Comparison of ENCODE assay signal across 15 cellular contexts in the genomic region with DNA sequence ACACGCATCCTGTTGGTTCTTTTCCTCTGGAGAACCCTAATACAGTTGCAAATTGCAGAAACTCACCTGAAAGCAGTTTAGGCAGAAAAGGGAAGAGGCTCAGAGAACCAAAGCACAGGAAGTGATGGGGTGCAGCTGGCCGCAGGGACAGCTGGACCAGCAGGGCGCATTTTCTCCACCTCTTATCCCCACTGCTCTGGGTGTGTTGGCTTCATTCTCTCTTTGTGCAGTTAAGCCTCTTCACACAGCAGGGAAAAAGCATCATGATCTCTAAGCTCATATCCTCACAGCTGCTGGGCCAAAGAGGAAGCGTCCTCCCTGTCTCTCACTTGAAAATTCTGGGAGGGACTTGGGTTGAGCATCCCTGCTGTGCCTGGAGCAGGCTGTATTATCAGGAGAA. TPM values are rescaled to one million over a fixed set of nuclear protein-coding genes. Genes with fewer than 3 reads are reported as not detected.
DNase-seq lines count a peak whose midpoint lies in the region; ATAC-seq and TF ChIP-seq lines count a peak whose summit lies in the region.
"Had no signal": no experiment of that assay in that cellular context is flagged by ENCODE, and none has a peak within 500 bp of the region (broad histone marks: within the 10 kb centered on the region; RNA-seq: fewer than 3 reads in every experiment).

No MANE protein-coding gene starts in this region.

- no peak for ATAC-seq in activated CD8-positive, alpha-beta T cell treated with anti-CD3 and anti-CD28 coated beads, Interleukin-2, amount 10 ng/mL, durations not matched to agents 7 days and 5 days
- ATAC-seq in activated CD8-positive, alpha-beta T cell treated with anti-CD3 and anti-CD28 coated beads for 36 hours = no peak
- ATAC-seq in Right ventricle myocardium superior (ENCODE audit: poor library complexity) = no peak
- no peak for ATAC-seq in left lung
- ATAC-seq in lower lobe of right lung = no peak
- ATAC-seq in HG03108 (IDR thresholded peaks at IDR 0.05; ENCODE audit: unreplicated experiment) = no peak
- ATAC-seq: heart right ventricle, left ventricle myocardium superior, T-cell, upper lobe of right lung had no signal

- H3K36me3 ChIP-seq in left lung = no peaks in the 10 kb centered on the region
- H3K36me3 ChIP-seq in lower lobe of right lung = no peaks in the 10 kb centered on the region
- H3K36me3 ChIP-seq: heart right ventricle, upper lobe of right lung had no signal

- no peak overlapping the region for H3K4me3 Mint-ChIP-seq in activated CD8-positive, alpha-beta T cell treated with anti-CD3 and anti-CD28 coated beads, Interleukin-2, amount 10 ng/mL, durations not matched to agents 7 days and 5 days
- H3K4me3 Mint-ChIP-seq in activated CD8-positive, alpha-beta T cell treated with anti-CD3 and anti-CD28 coated beads for 36 hours = no peak overlapping the region
- H3K4me3 Mint-ChIP-seq: T-cell had no signal

- no peaks in the 10 kb centered on the region for H3K36me3 Mint-ChIP-seq in activated CD8-positive, alpha-beta T cell treated with anti-CD3 and anti-CD28 coated beads, Interleukin-2, amount 10 ng/mL, durations not matched to agents 7 days and 5 days (ENCODE audit: low read depth)
- no peaks in the 10 kb centered on the region for H3K36me3 Mint-ChIP-seq in activated CD8-positive, alpha-beta T cell treated with anti-CD3 and anti-CD28 coated beads for 36 hours (ENCODE audit: low read depth)
- H3K36me3 Mint-ChIP-seq: T-cell had no signal

- DNase-seq in activated CD8-positive, alpha-beta T cell treated with anti-CD3 and anti-CD28 coated beads, Interleukin-2, amount 10 ng/mL, durations not matched to agents 7 days and 5 days = peak; percentile 29
- no peak for DNase-seq in activated CD8-positive, alpha-beta T cell treated with anti-CD3 and anti-CD28 coated beads for 36 hours
- DNase-seq in NCI-H524 treated with DMSO at 0.1 percent for 48 hours (lab: John Stamatoyannopoulos, UW) (peak; percentile 88), ecto neural progenitor cell (ENCODE audit: low spot score) (peak; percentile 62), Right ventricle myocardium superior (no peak), left lung (no peak), lower lobe of right lung (no peak)
- DNase-seq: activated CD4-positive, alpha-beta T cell treated with anti-CD3 and anti-CD28 coated beads for 4 hours; DMS79; heart right ventricle; left ventricle myocardium superior; T-cell; upper lobe of right lung had no signal

- no peak overlapping the region for H3K4me3 ChIP-seq in left lung
- no peak overlapping the region for H3K4me3 ChIP-seq in lower lobe of right lung
- H3K4me3 ChIP-seq: heart right ventricle, upper lobe of right lung had no signal

- peaks cover 22% of the 10 kb centered on the region for H3K27me3 Mint-ChIP-seq in activated CD8-positive, alpha-beta T cell treated with anti-CD3 and anti-CD28 coated beads, Interleukin-2, amount 10 ng/mL, durations not matched to agents 7 days and 5 days (ENCODE audit: low read depth)
- H3K27me3 Mint-ChIP-seq in activated CD8-positive, alpha-beta T cell treated with anti-CD3 and anti-CD28 coated beads for 36 hours = peaks cover 6% of the 10 kb centered on the region

- intact Hi-C loops in activated CD8-positive, alpha-beta T cell treated with anti-CD3 and anti-CD28 coated beads for 36 hours (cut with micrococcal nuclease) = no loop called here
- intact Hi-C loops in Right ventricle myocardium superior (cut with DNase I) = no loop called here
- intact Hi-C loops in left lung (cut with DNase I) = no loop called here
- intact Hi-C loops in lower lobe of right lung (cut with DNase I) = no loop called here

- peaks cover 12% of the 10 kb centered on the region for H3K4me1 Mint-ChIP-seq in activated CD8-positive, alpha-beta T cell treated with anti-CD3 and anti-CD28 coated beads, Interleukin-2, amount 10 ng/mL, durations not matched to agents 7 days and 5 days (ENCODE audit: low read depth)
- peaks cover 4% of the 10 kb centered on the region for H3K4me1 Mint-ChIP-seq in activated CD8-positive, alpha-beta T cell treated with anti-CD3 and anti-CD28 coated beads for 36 hours (ENCODE audit: low read depth)

- H3K27ac ChIP-seq in left lung = peak overlapping the region in 1 of 2 donors; percentile 60
- no peak overlapping the region for H3K27ac ChIP-seq in lower lobe of right lung
- H3K27ac ChIP-seq: heart right ventricle, upper lobe of right lung had no signal

- H3K27ac Mint-ChIP-seq in activated CD8-positive, alpha-beta T cell treated with anti-CD3 and anti-CD28 coated beads, Interleukin-2, amount 10 ng/mL, durations not matched to agents 7 days and 5 days = no peak overlapping the region
- H3K27ac Mint-ChIP-seq in activated CD8-positive, alpha-beta T cell treated with anti-CD3 and anti-CD28 coated beads for 36 hours = no peak overlapping the region
- H3K27ac Mint-ChIP-seq: activated T-helper 2 cell treated with anti-CD3 and anti-CD28 coated beads, Interferon-gamma antibody, Interleukin-2, Interleukin-4, amounts not matched to agents 10 μg/mL and 5 μg/mL and 100 μg/mL, durations not matched to agents 14 hours and 24 hours and 36 hours; T-cell had no signal

- H3K27me3 ChIP-seq in left lung (peaks cover 0 to 24% of the 10 kb centered on the region in 2 donors), lower lobe of right lung (ENCODE audit: low read depth) (no peaks in the 10 kb centered on the region)
- H3K27me3 ChIP-seq: heart right ventricle had no signal

- POLR2A ChIA-PET in activated CD8-positive, alpha-beta T cell treated with anti-CD3 and anti-CD28 coated beads, Interleukin-2, amount 10 ng/mL, durations not matched to agents 7 days and 5 days (lab: Charles Lee) = no interaction called here
- POLR2A ChIA-PET in activated CD8-positive, alpha-beta T cell treated with anti-CD3 and anti-CD28 coated beads for 36 hours (lab: Charles Lee) = no interaction called here

- H3K9me3 Mint-ChIP-seq in activated CD8-positive, alpha-beta T cell treated with anti-CD3 and anti-CD28 coated beads, Interleukin-2, amount 10 ng/mL, durations not matched to agents 7 days and 5 days (ENCODE audit: insufficient read depth) = no peaks in the 10 kb centered on the region
- no peaks in the 10 kb centered on the region for H3K9me3 Mint-ChIP-seq in activated CD8-positive, alpha-beta T cell treated with anti-CD3 and anti-CD28 coated beads for 36 hours
- H3K9me3 Mint-ChIP-seq: activated T-helper 2 cell treated with anti-CD3 and anti-CD28 coated beads, Interferon-gamma antibody, Interleukin-2, Interleukin-4, amounts not matched to agents 10 μg/mL and 5 μg/mL and 100 μg/mL, durations not matched to agents 14 hours and 24 hours and 36 hours; T-cell had no signal

- CTCF ChIA-PET in activated CD8-positive, alpha-beta T cell treated with anti-CD3 and anti-CD28 coated beads, Interleukin-2, amount 10 ng/mL, durations not matched to agents 7 days and 5 days (lab: Charles Lee) = interaction anchor here (0.8 to 3.2 kb wide), 7 partner anchors 9 to 148 kb away, joined by 3 to 28 read pairs (median 3); no protein-coding TSS in a partner anchor
- CTCF ChIA-PET in activated CD8-positive, alpha-beta T cell treated with anti-CD3 and anti-CD28 coated beads for 36 hours (lab: Charles Lee) = interaction anchor here (4.1 to 4.6 kb wide), 2 partner anchors 10 to 58 kb away, joined by 19 to 31 read pairs; no protein-coding TSS in a partner anchor

- H3K9me3 ChIP-seq in left lung (no peaks in the 10 kb centered on the region), lower lobe of right lung (no peaks in the 10 kb centered on the region)
- H3K9me3 ChIP-seq: heart right ventricle, upper lobe of right lung had no signal

- TF ChIP-seq CTCF in activated CD8-positive, alpha-beta T cell treated with anti-CD3 and anti-CD28 coated beads for 36 hours (IDR thresholded peaks at IDR 0.05) = no peak
- TF ChIP-seq CTCF in left lung (IDR thresholded peaks at IDR 0.05) = no peak
- no peak for TF ChIP-seq CTCF in lower lobe of right lung (IDR thresholded peaks at IDR 0.05)

- H3K4me1 ChIP-seq in left lung (peaks cover 0 to 37% of the 10 kb centered on the region in 2 donors), lower lobe of right lung (peaks cover 17% of the 10 kb centered on the region)
- H3K4me1 ChIP-seq: upper lobe of right lung had no signal

RNA-seq across cellular contexts. Expression of a gene that starts 20.0 kb away (rescaled TPM):
- 1 to 10 TPM; 3.6 to 5.7 TPM for total RNA-seq in activated CD8-positive, alpha-beta T cell treated with anti-CD3 and anti-CD28 coated beads, Interleukin-2, amount 10 ng/mL, durations not matched to agents 7 days and 5 days
- total RNA-seq in activated CD8-positive, alpha-beta T cell treated with anti-CD3 and anti-CD28 coated beads for 36 hours = 1 to 10 TPM; 1.8 to 2.3 TPM
- 0.40 TPM for total RNA-seq in Right ventricle myocardium superior
- total RNA-seq in left lung = 1 to 10 TPM; 2.9 to 3.8 TPM
- 3.8 TPM for total RNA-seq in lower lobe of right lung

RNA-seq across cellular contexts. Expression of a gene that starts 57.0 kb away (rescaled TPM):
- 1 to 10 TPM; 5.7 to 5.9 TPM for total RNA-seq in activated CD8-positive, alpha-beta T cell treated with anti-CD3 and anti-CD28 coated beads, Interleukin-2, amount 10 ng/mL, durations not matched to agents 7 days and 5 days
- total RNA-seq in activated CD8-positive, alpha-beta T cell treated with anti-CD3 and anti-CD28 coated beads for 36 hours = 1 to 10 TPM; 6.4 to 9.5 TPM
- 8.1 TPM for total RNA-seq in Right ventricle myocardium superior
- 1 to 10 TPM; 3.4 to 5.9 TPM for total RNA-seq in left lung
- total RNA-seq in lower lobe of right lung = 5.2 TPM

Comparison
In these comparisons a context has a peak if more than half of its experiments do, and no peak if none do; other contexts are left out.
1. DNase-seq: peak in activated CD8-positive, alpha-beta T cell treated with anti-CD3 and anti-CD28 coated beads, Interleukin-2, amount 10 ng/mL, durations not matched to agents 7 days and 5 days (single experiment), NCI-H524 treated with DMSO at 0.1 percent for 48 hours (single experiment) and ecto neural progenitor cell (single experiment); none in activated CD8-positive, alpha-beta T cell treated with anti-CD3 and anti-CD28 coated beads for 36 hours (single experiment), Right ventricle myocardium superior (single experiment), left lung (0 of 2) and lower lobe of right lung (single experiment).